Comparison of ENCODE assay signal across 18 cellular contexts in the genomic region with DNA sequence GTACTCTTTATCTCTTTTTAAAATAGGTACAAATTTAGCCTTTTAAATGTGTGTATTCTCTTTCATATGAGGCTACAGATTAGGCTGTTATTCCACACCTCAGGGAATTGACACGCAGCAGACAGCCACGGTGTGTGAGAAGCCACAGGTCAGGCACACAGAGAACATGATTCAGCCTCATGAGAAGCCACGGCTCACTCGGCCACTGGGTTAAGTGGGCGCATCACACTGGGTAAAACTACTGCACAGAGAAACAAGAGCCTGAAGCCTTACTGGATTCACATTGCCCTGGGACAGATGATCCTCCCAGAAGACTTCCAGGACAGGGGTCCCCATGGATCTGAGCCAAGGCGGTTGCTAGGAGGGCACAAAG. TPM values are rescaled to one million over a fixed set of nuclear protein-coding genes. Genes with fewer than 3 reads are reported as not detected.
A peak's percentile ranks its signal among the peaks of the same experiment; 100 is the strongest.
DNase-seq lines count a peak whose midpoint lies in the region; ATAC-seq and TF ChIP-seq lines count a peak whose summit lies in the region.
"Had no signal": no experiment of that assay in that cellular context is flagged by ENCODE, and none has a peak within 500 bp of the region (broad histone marks: within the 10 kb centered on the region; RNA-seq: fewer than 3 reads in every experiment).

No MANE protein-coding gene starts in this region.

- no peak for DNase-seq in activated naive CD4-positive, alpha-beta T cell treated with anti-CD3 and anti-CD28 coated beads, Interleukin-2, amount 10 ng/mL, durations not matched to agents 7 days and 5 days
- no peak for DNase-seq in activated naive CD4-positive, alpha-beta T cell treated with Interleukin-2 at 50 U/mL for 16 hours
- no peak for DNase-seq in Karpas-422
- DNase-seq in activated naive CD8-positive, alpha-beta T cell treated with anti-CD3 and anti-CD28 coated beads for 36 hours: no peak
- DNase-seq in DMS153 treated with DMSO at 0.1 percent for 48 hours (lab: John Stamatoyannopoulos, UW; ENCODE audit: unreplicated experiment): no peak
- no peak for DNase-seq in putamen (ENCODE audit: low spot score)
- DNase-seq in transverse colon: no peak
- DNase-seq: BE2C, cerebellar nuclear complex, NCI-H1092 treated with DMSO at 0.1 percent for 48 hours, PC-3, SW 1271, upper lobe of right lung had no signal

- peak overlapping the region; percentile 38 for H3K4me2 ChIP-seq in Karpas-422 (ENCODE audit: low read depth, low read length, poor library complexity, severe bottlenecking)

- WGBS in transverse colon (ENCODE audit: low coverage in 1 of 2), 2 donors: 67 to 69% methylated on average over 1 to 6 of the region's 6 CpGs

- H3K36me3 ChIP-seq in Karpas-422 (ENCODE audit: insufficient read depth, low read length) (peaks cover 16% of the 10 kb centered on the region; the same call in 1 of the 2 replicates), transverse colon (no peaks in the 10 kb centered on the region)
- H3K36me3 ChIP-seq: prostate gland had no signal

- H3K27ac ChIP-seq in Karpas-422 (ENCODE audit: low read length) (peak overlapping the region; percentile 70), transverse colon (no peak overlapping the region)
- H3K27ac ChIP-seq: prostate gland, upper lobe of right lung had no signal

- no peak for TF ChIP-seq CTCF in transverse colon (IDR thresholded peaks at IDR 0.05)

- TF ChIP-seq POLR2A in transverse colon (IDR thresholded peaks at IDR 0.05): no peak

- no peaks in the 10 kb centered on the region for H3K9me2 ChIP-seq in Karpas-422 (replicated peaks; ENCODE audit: insufficient read depth, low read length)

- H3K9me3 ChIP-seq in Karpas-422 (ENCODE audit: low read length) (no peaks in the 10 kb centered on the region), transverse colon (no peaks in the 10 kb centered on the region)
- H3K9me3 ChIP-seq: BE2C, prostate gland, upper lobe of right lung had no signal

- H2AFZ ChIP-seq in Karpas-422 (ENCODE audit: low read length): no peak overlapping the region

- H3K4me3 Mint-ChIP-seq in activated naive CD4-positive, alpha-beta T cell treated with anti-CD3 and anti-CD28 coated beads, Interleukin-2, amount 10 ng/mL, durations not matched to agents 7 days and 5 days: no peak overlapping the region
- H3K4me3 Mint-ChIP-seq in activated naive CD8-positive, alpha-beta T cell treated with anti-CD3 and anti-CD28 coated beads for 36 hours: peak overlapping the region; percentile 50
- peak overlapping the region; percentile 87 for H3K4me3 Mint-ChIP-seq in stimulated activated memory B cell treated with anti-CD40 and anti-IgM and Interleukin-4, amounts not matched to agents 10 μg/mL and 1 μg/mL and 100 μg/mL, for 72 hours

- H3K4me3 ChIP-seq in Karpas-422 (ENCODE audit: low read length) (peak overlapping the region; percentile 5; the same call in 1 of the 2 replicates), transverse colon (no peak overlapping the region)
- H3K4me3 ChIP-seq: prostate gland, upper lobe of right lung had no signal

- H3K79me2 ChIP-seq in Karpas-422 (ENCODE audit: low read length): peaks cover 48% of the 10 kb centered on the region

- H3K36me3 Mint-ChIP-seq in activated naive CD4-positive, alpha-beta T cell treated with anti-CD3 and anti-CD28 coated beads, Interleukin-2, amount 10 ng/mL, durations not matched to agents 7 days and 5 days: peaks cover 29% of the 10 kb centered on the region
- peaks cover 49% of the 10 kb centered on the region for H3K36me3 Mint-ChIP-seq in activated naive CD8-positive, alpha-beta T cell treated with anti-CD3 and anti-CD28 coated beads for 36 hours
- peaks cover 60% of the 10 kb centered on the region for H3K36me3 Mint-ChIP-seq in stimulated activated memory B cell treated with anti-CD40 and anti-IgM and Interleukin-4, amounts not matched to agents 10 μg/mL and 1 μg/mL and 100 μg/mL, for 72 hours

- no peaks in the 10 kb centered on the region for H3K9me3 Mint-ChIP-seq in activated naive CD4-positive, alpha-beta T cell treated with anti-CD3 and anti-CD28 coated beads, Interleukin-2, amount 10 ng/mL, durations not matched to agents 7 days and 5 days
- no peaks in the 10 kb centered on the region for H3K9me3 Mint-ChIP-seq in activated naive CD8-positive, alpha-beta T cell treated with anti-CD3 and anti-CD28 coated beads for 36 hours
- no peaks in the 10 kb centered on the region for H3K9me3 Mint-ChIP-seq in stimulated activated memory B cell treated with anti-CD40 and anti-IgM and Interleukin-4, amounts not matched to agents 10 μg/mL and 1 μg/mL and 100 μg/mL, for 72 hours

- no peak for ATAC-seq in stimulated activated memory B cell treated with anti-CD40 and anti-IgM and Interleukin-4, amounts not matched to agents 10 μg/mL and 1 μg/mL and 100 μg/mL, for 72 hours
- ATAC-seq: PC-3 had no signal

- H4K20me1 ChIP-seq in Karpas-422 (ENCODE audit: insufficient read depth, low read depth, low read length): no peaks in the 10 kb centered on the region; the same call in 1 of the 2 replicates

- CTCF ChIA-PET in activated naive CD4-positive, alpha-beta T cell treated with anti-CD3 and anti-CD28 coated beads, Interleukin-2, amount 10 ng/mL, durations not matched to agents 7 days and 5 days (lab: Charles Lee): no interaction called here

- H3K27me3 ChIP-seq in Karpas-422 (ENCODE audit: low read length) (no peaks in the 10 kb centered on the region), transverse colon (no peaks in the 10 kb centered on the region)
- H3K27me3 ChIP-seq: BE2C, upper lobe of right lung had no signal

- intact Hi-C loops in transverse colon (cut with DNase I; ENCODE audit: low total_unique reads): no loop called here

- H3K27ac Mint-ChIP-seq in activated naive CD4-positive, alpha-beta T cell treated with anti-CD3 and anti-CD28 coated beads, Interleukin-2, amount 10 ng/mL, durations not matched to agents 7 days and 5 days: peak overlapping the region; percentile 63
- H3K27ac Mint-ChIP-seq in activated naive CD8-positive, alpha-beta T cell treated with anti-CD3 and anti-CD28 coated beads for 36 hours: peak overlapping the region; percentile 87
- H3K27ac Mint-ChIP-seq in stimulated activated memory B cell treated with anti-CD40 and anti-IgM and Interleukin-4, amounts not matched to agents 10 μg/mL and 1 μg/mL and 100 μg/mL, for 72 hours: peak overlapping the region; percentile 97

- peaks cover 54% of the 10 kb centered on the region for H3K4me1 ChIP-seq in Karpas-422 (ENCODE audit: low read length)
- H3K4me1 ChIP-seq in transverse colon: peaks cover 0 to 20% (median 3%) of the 10 kb centered on the region in 4 donors
- H3K4me1 ChIP-seq: BE2C had no signal

- no peaks in the 10 kb centered on the region for H3K27me3 Mint-ChIP-seq in activated naive CD4-positive, alpha-beta T cell treated with anti-CD3 and anti-CD28 coated beads, Interleukin-2, amount 10 ng/mL, durations not matched to agents 7 days and 5 days
- no peaks in the 10 kb centered on the region for H3K27me3 Mint-ChIP-seq in activated naive CD8-positive, alpha-beta T cell treated with anti-CD3 and anti-CD28 coated beads for 36 hours
- no peaks in the 10 kb centered on the region for H3K27me3 Mint-ChIP-seq in stimulated activated memory B cell treated with anti-CD40 and anti-IgM and Interleukin-4, amounts not matched to agents 10 μg/mL and 1 μg/mL and 100 μg/mL, for 72 hours

- TF ChIP-seq EP300 in transverse colon (IDR thresholded peaks at IDR 0.05; ENCODE audit: low read depth): no peak

- H3K9ac ChIP-seq in Karpas-422 (ENCODE audit: low read length): peak overlapping the region; percentile 47

- in situ Hi-C loops in transverse colon (cut with MboI; ENCODE audit: low pct_ligation_motif_present in 1 of 4, low pct_unique_long_range_greater_than_20kb in 1 of 4, low sequenced_read_pairs in 3 of 4): loop anchor here in 1 of 4 donors (25.0 kb wide), 1 partner anchor 142 kb away; no protein-coding TSS in a partner anchor

- peaks cover 37% of the 10 kb centered on the region for H3K4me1 Mint-ChIP-seq in activated naive CD4-positive, alpha-beta T cell treated with anti-CD3 and anti-CD28 coated beads, Interleukin-2, amount 10 ng/mL, durations not matched to agents 7 days and 5 days
- H3K4me1 Mint-ChIP-seq in activated naive CD8-positive, alpha-beta T cell treated with anti-CD3 and anti-CD28 coated beads for 36 hours: peaks cover 51% of the 10 kb centered on the region
- peaks cover 100% of the 10 kb centered on the region for H3K4me1 Mint-ChIP-seq in stimulated activated memory B cell treated with anti-CD40 and anti-IgM and Interleukin-4, amounts not matched to agents 10 μg/mL and 1 μg/mL and 100 μg/mL, for 72 hours

RNA-seq across cellular contexts. Expression of a gene that starts 28.2 kb away (rescaled TPM):
- total RNA-seq in Karpas-422 (2014; rRNA removed; shearing (Covaris generic); ENCODE audit: low replicate concordance): 115 and 124 TPM in 2 replicates
- total RNA-seq in activated naive CD8-positive, alpha-beta T cell treated with anti-CD3 and anti-CD28 coated beads for 36 hours: 10 to 100 TPM; 49.4 to 49.6 TPM
- total RNA-seq in transverse colon: 10 to 100 TPM in 3 of 4 donors, 1 to 10 TPM in 1; 10.0 to 50.5 (median 21.0) TPM

RNA-seq across cellular contexts. Expression of a gene that starts 50.3 kb away (rescaled TPM):
- not detected in 2 replicates for total RNA-seq in Karpas-422 (2014; rRNA removed; shearing (Covaris generic); ENCODE audit: low replicate concordance)
- total RNA-seq in activated naive CD8-positive, alpha-beta T cell treated with anti-CD3 and anti-CD28 coated beads for 36 hours: not detected
- not detected for total RNA-seq in transverse colon
- total RNA-seq: glomerular endothelial cell, mononuclear cell, NCI-H460, PC-3 had no signal
